8 cellular contexts compared by ENCODE assay signal in genomic region chr11:69918938-69919650, GRCh38.
DNase-seq lines count a peak whose midpoint lies in the region; ATAC-seq and TF ChIP-seq lines count a peak whose summit lies in the region.

No MANE protein-coding gene starts in this region.

- peak; percentile 96 for TF ChIP-seq CTCF in endothelial cell (IDR thresholded peaks at IDR 0.05; ENCODE audit: unreplicated experiment)

- no peak overlapping the region for H3K27ac Mint-ChIP-seq in endothelial cell (ENCODE audit: unreplicated experiment)

- no peaks in the 10 kb centered on the region for H3K9me3 Mint-ChIP-seq in endothelial cell (ENCODE audit: unreplicated experiment)

- no peaks in the 10 kb centered on the region for H3K36me3 Mint-ChIP-seq in endothelial cell (ENCODE audit: low read depth, unreplicated experiment)

- no peak overlapping the region for H3K4me3 Mint-ChIP-seq in endothelial cell (ENCODE audit: unreplicated experiment)

- H3K4me1 Mint-ChIP-seq in endothelial cell (ENCODE audit: unreplicated experiment), result no peaks in the 10 kb centered on the region

- peaks cover 12% of the 10 kb centered on the region for H3K27me3 Mint-ChIP-seq in endothelial cell (ENCODE audit: unreplicated experiment)

- no peak for ATAC-seq in GM21360 (IDR thresholded peaks at IDR 0.05; ENCODE audit: unreplicated experiment)

- DNase-seq in NK-92 treated with Interleukin-12 subunit alpha and Interleukin-12 subunit beta, amount 100 ng/mL, for 24 hours (lab: John Stamatoyannopoulos, UW), result peak; percentile 27
- DNase-seq in NK-92 (lab: John Stamatoyannopoulos, UW; ENCODE audit: unreplicated experiment), result no peak
- DNase-seq in NCI-H774 (lab: John Stamatoyannopoulos, UW), result peak; percentile 7
- DNase-seq in activated CD8-positive, alpha-beta memory T cell treated with anti-CD3 and anti-CD28 coated beads for 48 hours (ENCODE audit: low read depth in 2 of 3, low spot score in 2 of 3), result peak; percentile 17 to 81 (median 71)
- peak; percentile 91 for DNase-seq in endothelial cell (ENCODE audit: low spot score)
- DNase-seq in mucosa of gallbladder (ENCODE audit: low spot score), result peak; percentile 75
- DNase-seq in stimulated activated CD8-positive, alpha-beta memory T cell treated with anti-CD3 and anti-CD28 coated beads, Interleukin-4, amount 100 ng/mL, for 48 hours, result peak; percentile 89
